15 cellular contexts compared by ENCODE assay signal in genomic region chr2:23551875-23552274, GRCh38.
A peak's percentile ranks its signal among the peaks of the same experiment; 100 is the strongest.
DNase-seq lines count a peak whose midpoint lies in the region; ATAC-seq and TF ChIP-seq lines count a peak whose summit lies in the region.
"Had no signal": no experiment of that assay in that cellular context is flagged by ENCODE, and none has a peak within 500 bp of the region (broad histone marks: within the 10 kb centered on the region; RNA-seq: fewer than 3 reads in every experiment).

No MANE protein-coding gene starts in this region.

- ATAC-seq in activated T-cell treated with anti-CD3 and anti-CD28 coated beads, Interleukin-2, amount 50 U/mL, for 72 hours (replicated peaks in 1 of 2), result peak; percentile 63 to 68
- ATAC-seq in WTC11 (no peak), GM21825 (IDR thresholded peaks at IDR 0.05; ENCODE audit: unreplicated experiment) (no peak)
- ATAC-seq: HCT116, K562 had no signal

- intact Hi-C loops in activated T-helper 1 cell treated with anti-CD3 and anti-CD28 coated beads, Interleukin-12 subunit alpha, Interleukin-12 subunit beta, Interleukin-2, Interleukin-4 antibody, amounts not matched to agents 30 ng/mL and 10 ng/mL and 1 ng/mL, durations not matched to agents 14 hours and 24 hours and 36 hours (cut with micrococcal nuclease), result no loop called here

- no peak for TF ChIP-seq CTCF in WTC11 (IDR thresholded peaks at IDR 0.05)
- no peak for TF ChIP-seq CTCF in nephron (IDR thresholded peaks at IDR 0.05; ENCODE audit: unreplicated experiment in 3 of 3)

- no peaks in the 10 kb centered on the region for H3K36me3 Mint-ChIP-seq in activated T-cell treated with anti-CD3 and anti-CD28 coated beads, Interleukin-2, amount 50 U/mL, for 72 hours (ENCODE audit: insufficient read depth in 2 of 2)
- no peaks in the 10 kb centered on the region for H3K36me3 Mint-ChIP-seq in activated T-cell treated with anti-CD3 and anti-CD28 coated beads, Interleukin-2, amount 50 U/mL, for 24 hours (ENCODE audit: low read depth)
- no peaks in the 10 kb centered on the region for H3K36me3 Mint-ChIP-seq in WTC11
- H3K36me3 Mint-ChIP-seq in nephron (ENCODE audit: low read depth), result no peaks in the 10 kb centered on the region
- H3K36me3 Mint-ChIP-seq in activated T-helper 1 cell treated with anti-CD3 and anti-CD28 coated beads, Interleukin-12 subunit alpha, Interleukin-12 subunit beta, Interleukin-2, Interleukin-4 antibody, amounts not matched to agents 30 ng/mL and 10 ng/mL and 1 ng/mL, durations not matched to agents 14 hours and 24 hours and 36 hours (ENCODE audit: low read depth), result no peaks in the 10 kb centered on the region

- H3K9me3 Mint-ChIP-seq in activated T-cell treated with anti-CD3 and anti-CD28 coated beads, Interleukin-2, amount 50 U/mL, for 72 hours, result no peaks in the 10 kb centered on the region
- no peaks in the 10 kb centered on the region for H3K9me3 Mint-ChIP-seq in activated T-cell treated with anti-CD3 and anti-CD28 coated beads, Interleukin-2, amount 50 U/mL, for 24 hours
- H3K9me3 Mint-ChIP-seq in WTC11, result no peaks in the 10 kb centered on the region
- no peaks in the 10 kb centered on the region for H3K9me3 Mint-ChIP-seq in nephron
- no peaks in the 10 kb centered on the region for H3K9me3 Mint-ChIP-seq in activated T-helper 1 cell treated with anti-CD3 and anti-CD28 coated beads, Interleukin-12 subunit alpha, Interleukin-12 subunit beta, Interleukin-2, Interleukin-4 antibody, amounts not matched to agents 30 ng/mL and 10 ng/mL and 1 ng/mL, durations not matched to agents 14 hours and 24 hours and 36 hours
- H3K9me3 Mint-ChIP-seq: CD4-positive, alpha-beta T cell had no signal

- peak overlapping the region in 1 of 2 donors; percentile 24 for H3K4me3 Mint-ChIP-seq in activated T-cell treated with anti-CD3 and anti-CD28 coated beads, Interleukin-2, amount 50 U/mL, for 72 hours
- no peak overlapping the region for H3K4me3 Mint-ChIP-seq in activated T-cell treated with anti-CD3 and anti-CD28 coated beads, Interleukin-2, amount 50 U/mL, for 24 hours
- H3K4me3 Mint-ChIP-seq in WTC11 (no peak overlapping the region), nephron (no peak overlapping the region)
- no peak overlapping the region for H3K4me3 Mint-ChIP-seq in activated T-helper 1 cell treated with anti-CD3 and anti-CD28 coated beads, Interleukin-12 subunit alpha, Interleukin-12 subunit beta, Interleukin-2, Interleukin-4 antibody, amounts not matched to agents 30 ng/mL and 10 ng/mL and 1 ng/mL, durations not matched to agents 14 hours and 24 hours and 36 hours
- H3K4me3 Mint-ChIP-seq: CD4-positive, alpha-beta T cell had no signal

- POLR2A ChIA-PET in WTC11 (lab: Charles Lee), result no interaction called here

- no peak for DNase-seq in activated T-cell treated with anti-CD3 and anti-CD28 coated beads, Interleukin-2, amount 50 U/mL, for 72 hours
- no peak for DNase-seq in activated T-cell treated with anti-CD3 and anti-CD28 coated beads, Interleukin-2, amount 50 U/mL, for 24 hours
- no peak for DNase-seq in WTC11 (ENCODE audit: low spot score)
- DNase-seq in NCI-H1436 (lab: John Stamatoyannopoulos, UW), result no peak
- DNase-seq in activated T-helper 1 cell treated with anti-CD3 and anti-CD28 coated beads, Interleukin-12 subunit alpha, Interleukin-12 subunit beta, Interleukin-2, Interleukin-4 antibody, amounts not matched to agents 30 ng/mL and 10 ng/mL and 1 ng/mL, durations not matched to agents 14 hours and 24 hours and 36 hours (ENCODE audit: low spot score), result no peak
- DNase-seq: 8988T; AML-193; C1 segment of cervical spinal cord; CD4-positive, alpha-beta T cell; DND-41; GDM1 had no signal

- CTCF ChIA-PET in WTC11 (lab: Charles Lee), result interaction anchor here (0.5 to 1.0 kb wide), 2 partner anchors 14 to 282 kb away, joined by 4 read pairs; no protein-coding TSS in a partner anchor

- peaks cover 15% of the 10 kb centered on the region for H3K4me1 Mint-ChIP-seq in activated T-cell treated with anti-CD3 and anti-CD28 coated beads, Interleukin-2, amount 50 U/mL, for 72 hours (ENCODE audit: low read depth)
- H3K4me1 Mint-ChIP-seq in activated T-cell treated with anti-CD3 and anti-CD28 coated beads, Interleukin-2, amount 50 U/mL, for 24 hours (ENCODE audit: low read depth), result peaks cover 5% of the 10 kb centered on the region
- peaks cover 17% of the 10 kb centered on the region for H3K4me1 Mint-ChIP-seq in WTC11
- H3K4me1 Mint-ChIP-seq in nephron, result peaks cover 54% of the 10 kb centered on the region
- peaks cover 11% of the 10 kb centered on the region for H3K4me1 Mint-ChIP-seq in activated T-helper 1 cell treated with anti-CD3 and anti-CD28 coated beads, Interleukin-12 subunit alpha, Interleukin-12 subunit beta, Interleukin-2, Interleukin-4 antibody, amounts not matched to agents 30 ng/mL and 10 ng/mL and 1 ng/mL, durations not matched to agents 14 hours and 24 hours and 36 hours (ENCODE audit: low read depth)

- H3K27ac Mint-ChIP-seq in activated T-cell treated with anti-CD3 and anti-CD28 coated beads, Interleukin-2, amount 50 U/mL, for 72 hours, result peak overlapping the region; percentile 3
- H3K27ac Mint-ChIP-seq in activated T-cell treated with anti-CD3 and anti-CD28 coated beads, Interleukin-2, amount 50 U/mL, for 24 hours, result no peak overlapping the region
- H3K27ac Mint-ChIP-seq in WTC11 (0 out of 2 replicates have a peak overlapping the region, but pooled peaks have one; percentile 10), nephron (peak overlapping the region; percentile 34 to 80 (median 62))
- no peak overlapping the region for H3K27ac Mint-ChIP-seq in activated T-helper 1 cell treated with anti-CD3 and anti-CD28 coated beads, Interleukin-12 subunit alpha, Interleukin-12 subunit beta, Interleukin-2, Interleukin-4 antibody, amounts not matched to agents 30 ng/mL and 10 ng/mL and 1 ng/mL, durations not matched to agents 14 hours and 24 hours and 36 hours
- H3K27ac Mint-ChIP-seq: CD4-positive, alpha-beta T cell had no signal

- H3K27me3 Mint-ChIP-seq in activated T-cell treated with anti-CD3 and anti-CD28 coated beads, Interleukin-2, amount 50 U/mL, for 72 hours (ENCODE audit: low read depth), result no peaks in the 10 kb centered on the region
- no peaks in the 10 kb centered on the region for H3K27me3 Mint-ChIP-seq in activated T-cell treated with anti-CD3 and anti-CD28 coated beads, Interleukin-2, amount 50 U/mL, for 24 hours
- no peaks in the 10 kb centered on the region for H3K27me3 Mint-ChIP-seq in WTC11 (ENCODE audit: low read depth)
- H3K27me3 Mint-ChIP-seq in nephron (ENCODE audit: low read depth), result peaks cover 16% of the 10 kb centered on the region
- no peaks in the 10 kb centered on the region for H3K27me3 Mint-ChIP-seq in activated T-helper 1 cell treated with anti-CD3 and anti-CD28 coated beads, Interleukin-12 subunit alpha, Interleukin-12 subunit beta, Interleukin-2, Interleukin-4 antibody, amounts not matched to agents 30 ng/mL and 10 ng/mL and 1 ng/mL, durations not matched to agents 14 hours and 24 hours and 36 hours (ENCODE audit: insufficient read depth)
- H3K27me3 Mint-ChIP-seq: CD4-positive, alpha-beta T cell had no signal

TF ChIP-seq in WTC11, 78 proteins besides CTCF, POLR2A, EP300 and RAD21 (continues in another document):
- TF ChIP-seq STAT6 (CRISPR knock-in tag; conservative IDR thresholded peaks at IDR 0.05; ENCODE audit: low read depth) (no peak), E2F1 (CRISPR knock-in tag; IDR thresholded peaks at IDR 0.05) (no peak), SOX15 (CRISPR knock-in tag; IDR thresholded peaks at IDR 0.05) (no peak), TCF7 (CRISPR knock-in tag; IDR thresholded peaks at IDR 0.05; ENCODE audit: low read depth) (no peak), NFYB (CRISPR knock-in tag; conservative IDR thresholded peaks at IDR 0.05; ENCODE audit: low read depth) (no peak), ZNF416 (CRISPR knock-in tag; IDR thresholded peaks at IDR 0.05) (no peak), NFE2L1 (CRISPR knock-in tag; IDR thresholded peaks at IDR 0.05) (no peak), GTF2I (CRISPR knock-in tag; conservative IDR thresholded peaks at IDR 0.05) (no peak), IRF2 (CRISPR knock-in tag; IDR thresholded peaks at IDR 0.05; ENCODE audit: borderline replicate concordance, low read depth) (no peak), GABPB1 (CRISPR knock-in tag; IDR thresholded peaks at IDR 0.05) (no peak), SP1 (CRISPR knock-in tag; conservative IDR thresholded peaks at IDR 0.05) (no peak), OVOL2 (CRISPR knock-in tag; IDR thresholded peaks at IDR 0.05; ENCODE audit: borderline replicate concordance) (no peak), HMGA2 (CRISPR knock-in tag; IDR thresholded peaks at IDR 0.05) (no peak), CREB1 (CRISPR knock-in tag; IDR thresholded peaks at IDR 0.05) (no peak), FOXK1 (CRISPR knock-in tag; IDR thresholded peaks at IDR 0.05) (no peak)

Comparison
In these comparisons a context has a peak if more than half of its experiments do, and no peak if none do; other contexts are left out.
1. H3K27ac Mint-ChIP-seq: peak in activated T-cell treated with anti-CD3 and anti-CD28 coated beads, Interleukin-2, amount 50 U/mL, for 72 hours (single experiment), WTC11 (single experiment) and nephron (3 of 3); none in activated T-cell treated with anti-CD3 and anti-CD28 coated beads, Interleukin-2, amount 50 U/mL, for 24 hours (single experiment) and activated T-helper 1 cell treated with anti-CD3 and anti-CD28 coated beads, Interleukin-12 subunit alpha, Interleukin-12 subunit beta, Interleukin-2, Interleukin-4 antibody, amounts not matched to agents 30 ng/mL and 10 ng/mL and 1 ng/mL, durations not matched to agents 14 hours and 24 hours and 36 hours (single experiment).
2. ATAC-seq: peak in activated T-cell treated with anti-CD3 and anti-CD28 coated beads, Interleukin-2, amount 50 U/mL, for 72 hours (2 of 2); none in WTC11 (single experiment) and GM21825 (single experiment).